In genomic region chr14:90828642-90829487, GRCh38 we compare ENCODE assay signal across 9 cellular contexts. TPM values are rescaled to one million over a fixed set of nuclear protein-coding genes. Genes with fewer than 3 reads are reported as not detected.
DNase-seq lines count a peak whose midpoint lies in the region; ATAC-seq, FAIRE-seq and TF ChIP-seq lines count a peak whose summit lies in the region.
"Had no signal": no experiment of that assay in that cellular context is flagged by ENCODE, and none has a peak within 500 bp of the region (broad histone marks: within the 10 kb centered on the region; RNA-seq: fewer than 3 reads in every experiment).

No MANE protein-coding gene starts in this region.

- peak overlapping the region; percentile 64 for H3K27ac Mint-ChIP-seq in CD4-positive, alpha-beta T cell

- WGBS in esophagus, 2 donors: 79 to 82% methylated on average over 17 of the region's 17 CpGs
- 91% methylated on average over 17 of the region's 17 CpGs for WGBS in pancreas, 2 donors

- intact Hi-C loops in CD4-positive, alpha-beta T cell (cut with DNase I, micrococcal nuclease): loop anchor here (5.0 to 10.0 kb wide), 4 partner anchors 67 to 874 kb away; partner anchors contain the start of genes EFCAB11 (in 1 of the 2) and TDP1 (in 1 of the 2)
- intact Hi-C loops in HCT116 (cut with micrococcal nuclease) (no loop called here), pancreas (cut with DNase I) (no loop called here)

- POLR2A ChIA-PET in CD4-positive, alpha-beta T cell (lab: Charles Lee): interaction anchor here (0.6 kb wide), 1 partner anchor 213 kb away, joined by 4 read pairs; no protein-coding TSS in a partner anchor
- POLR2A ChIA-PET in HCT116 (lab: Charles Lee): no interaction called here

- H3K4me1 ChIP-seq in HCT116 (ENCODE audit: control insufficient read depth in 1 of 2, insufficient read depth in 2 of 2, low read length in 2 of 2): peaks cover 10 to 16% of the 10 kb centered on the region in 2 experiments
- H3K4me1 ChIP-seq in esophagus (ENCODE audit: control insufficient read depth in 2 of 2, insufficient read depth in 2 of 2, low read length in 1 of 2): peaks cover 0 to 6% of the 10 kb centered on the region in 2 donors
- peaks cover 0 to 5% (median 0%) of the 10 kb centered on the region in 3 donors for H3K4me1 ChIP-seq in pancreas

- H3K36me3 Mint-ChIP-seq in CD4-positive, alpha-beta T cell (ENCODE audit: low read depth): no peaks in the 10 kb centered on the region

- no peak for FAIRE-seq in pancreas (lab: Jason Lieb, UNC)

- no peak for TF ChIP-seq CTCF in CD4-positive, alpha-beta T cell (IDR thresholded peaks at IDR 0.05)
- no peak for TF ChIP-seq CTCF in HCT116 (IDR thresholded peaks at IDR 0.05 in 2 of 3, conservative IDR thresholded peaks at IDR 0.05 in 1 of 3; ENCODE audit: borderline replicate concordance in 1 of 3, insufficient read depth in 1 of 3, low read depth in 2 of 3, low read length in 2 of 3)
- TF ChIP-seq CTCF in pancreas (IDR thresholded peaks at IDR 0.05): no peak

- H3K27me3 Mint-ChIP-seq in CD4-positive, alpha-beta T cell: no peaks in the 10 kb centered on the region

- no peak for DNase-seq in CD4-positive, alpha-beta T cell
- no peak for DNase-seq in HCT116 (ENCODE audit: low read depth, low spot score)
- DNase-seq in pancreas: peak in 1 of 6 donors; percentile 34
- DNase-seq in amniotic stem cell (lab: John Stamatoyannopoulos, UW): no peak

- no peak for TF ChIP-seq RAD21 in HCT116 (IDR thresholded peaks at IDR 0.05; ENCODE audit: low read depth)

- CTCF ChIA-PET in CD4-positive, alpha-beta T cell (lab: Charles Lee): no interaction called here
- CTCF ChIA-PET in HCT116 (lab: Charles Lee): no interaction called here

- H3K9me3 Mint-ChIP-seq in CD4-positive, alpha-beta T cell: peaks cover under 1% of the 10 kb centered on the region

- H3K4me3 ChIP-seq in HCT116 (replicated peaks in 1 of 2; ENCODE audit: low read depth in 1 of 2, low read length in 2 of 2): peak overlapping the region in 1 of 2 experiments; percentile 51; a peak in 2 of 4 replicates
- H3K4me3 ChIP-seq in esophagus (ENCODE audit: low read depth in 1 of 2, low read length in 2 of 2): peak overlapping the region in 1 of 2 donors; percentile 40
- peak overlapping the region in 2 of 4 donors; percentile 33 to 34 for H3K4me3 ChIP-seq in pancreas

- peaks cover 5% of the 10 kb centered on the region for H3K9me3 ChIP-seq in CD4-positive, alpha-beta T cell (ENCODE audit: control insufficient read depth, low read length)
- peaks cover 0 to 4% of the 10 kb centered on the region in 2 experiments; a peak in 2 of 4 replicates for H3K9me3 ChIP-seq in HCT116 (ENCODE audit: control insufficient read depth in 1 of 2, insufficient read depth in 1 of 2, low read depth in 1 of 2, low read length in 2 of 2)
- peaks cover 0 to 2% of the 10 kb centered on the region in 2 donors for H3K9me3 ChIP-seq in esophagus (ENCODE audit: control insufficient read depth in 2 of 2, insufficient read depth in 1 of 2, low read depth in 1 of 2, low read length in 1 of 2)
- H3K9me3 ChIP-seq in pancreas: no peaks in the 10 kb centered on the region

- H3K36me3 ChIP-seq in HCT116 (ENCODE audit: control insufficient read depth in 1 of 2, insufficient read depth in 2 of 2, low read length in 2 of 2) (no peaks in the 10 kb centered on the region), esophagus (ENCODE audit: control insufficient read depth in 2 of 2, insufficient read depth in 2 of 2, low read length in 1 of 2) (no peaks in the 10 kb centered on the region), pancreas (no peaks in the 10 kb centered on the region)
- H3K36me3 ChIP-seq: cardiac muscle cell had no signal

- peak overlapping the region; percentile 73 for H3K4me2 ChIP-seq in HCT116 (ENCODE audit: low read length)

- H3K9me2 ChIP-seq in HCT116 (ENCODE audit: insufficient read depth): no peaks in the 10 kb centered on the region

- H3K9ac ChIP-seq in HCT116 (ENCODE audit: low read length): peak overlapping the region; percentile 59

- TSS peak; percentile 100 for BruUV-seq in HCT116 (replicated peaks; lab: Mats Ljungman, UMichigan)

- peak overlapping the region; percentile 67 for H3K4me3 Mint-ChIP-seq in CD4-positive, alpha-beta T cell

- RAD21 ChIA-PET in HCT116 (lab: Charles Lee; ENCODE audit: low non-redundant PET in 1 of 2, low total read pairs in 2 of 2, uncharacterized antibody in 2 of 2, unreplicated experiment in 2 of 2): no interaction called here

- H3K27me3 ChIP-seq in CD4-positive, alpha-beta T cell (ENCODE audit: control insufficient read depth, insufficient read depth, low read length): no peaks in the 10 kb centered on the region
- H3K27me3 ChIP-seq in HCT116 (ENCODE audit: insufficient read depth, low read length) (no peaks in the 10 kb centered on the region), esophagus (ENCODE audit: control insufficient read depth in 1 of 2, insufficient read depth in 2 of 2, low read length in 2 of 2) (no peaks in the 10 kb centered on the region), pancreas (no peaks in the 10 kb centered on the region)

- H3K79me2 ChIP-seq in HCT116 (ENCODE audit: insufficient read depth, low read length): no peaks in the 10 kb centered on the region

- no peak for TF ChIP-seq POLR2A in HCT116 (IDR thresholded peaks at IDR 0.05; ENCODE audit: borderline replicate concordance, extremely low read depth, insufficient read depth, insufficient read length)

- no peaks in the 10 kb centered on the region for H4K20me1 ChIP-seq in HCT116 (ENCODE audit: insufficient read depth)

- H3K4me1 Mint-ChIP-seq in CD4-positive, alpha-beta T cell (ENCODE audit: low read depth): peaks cover 18% of the 10 kb centered on the region

- H2AFZ ChIP-seq in HCT116 (ENCODE audit: low read depth, low read length, poor library complexity, severe bottlenecking): peak overlapping the region; percentile 91

- H3K27ac ChIP-seq in CD4-positive, alpha-beta T cell (ENCODE audit: low read depth, low read length): no peak overlapping the region
- H3K27ac ChIP-seq in HCT116 (ENCODE audit: low read depth, low read length): no peak overlapping the region
- peak overlapping the region; percentile 22 to 79 for H3K27ac ChIP-seq in esophagus (ENCODE audit: low read depth in 2 of 2, low read length in 1 of 2)
- peak overlapping the region in 2 of 4 donors; percentile 39 to 49 for H3K27ac ChIP-seq in pancreas
- H3K27ac ChIP-seq: cardiac muscle cell had no signal

- ATAC-seq in CD4-positive, alpha-beta T cell (ENCODE audit: poor library complexity): peak; percentile 14
- 0 out of 2 replicates have a peak, but pooled peaks have one; percentile 2 for ATAC-seq in HCT116
- ATAC-seq in SK-N-SH treated with all-trans-retinoic acid at 6 μM for 48 hours: peak; percentile 7
- peak; percentile 6 to 53 (median 14) for ATAC-seq in pancreas
- ATAC-seq in HG02678 (IDR thresholded peaks at IDR 0.05; ENCODE audit: unreplicated experiment): no peak
- no peak for ATAC-seq in HG02938 (IDR thresholded peaks at IDR 0.05; ENCODE audit: unreplicated experiment)

TF ChIP-seq in HCT116, 20 proteins besides CTCF, POLR2A, EP300 and RAD21:
- no peak for TF ChIP-seq ELF1 (IDR thresholded peaks at IDR 0.05; ENCODE audit: borderline replicate concordance, low read depth)

TF ChIP-seq in SK-N-SH treated with all-trans-retinoic acid at 6 μM for 48 hours, 23 proteins besides CTCF, POLR2A, EP300 and RAD21 (continues in another document):
- TF ChIP-seq ZC3H10 (CRISPR knock-in tag; IDR thresholded peaks at IDR 0.05): no peak
- TF ChIP-seq CREB5 (CRISPR knock-in tag; IDR thresholded peaks at IDR 0.05; ENCODE audit: low read depth): no peak
- TF ChIP-seq ISL1 (CRISPR knock-in tag; IDR thresholded peaks at IDR 0.05): no peak
- no peak for TF ChIP-seq CSDC2 (CRISPR knock-in tag; IDR thresholded peaks at IDR 0.05)
- no peak for TF ChIP-seq ESRRG (CRISPR knock-in tag; IDR thresholded peaks at IDR 0.05)
- no peak for TF ChIP-seq POU6F1 (CRISPR knock-in tag; IDR thresholded peaks at IDR 0.05; ENCODE audit: borderline replicate concordance, low read depth)

RNA-seq across cellular contexts. Expression of gene TTC7B, which starts 12.6 kb away (rescaled TPM):
- 1 to 10 TPM; 1.2 to 1.3 TPM for total RNA-seq in CD4-positive, alpha-beta T cell
- total RNA-seq in HCT116 (2021; ENCODE audit: unreplicated experiment) (70.6 TPM), pancreas (10 to 100 TPM; 26.3 to 39.6 (median 30.0) TPM)
- polyA plus RNA-seq in HCT116 (2012): 66.2 and 71.8 TPM in 2 replicates
- polyA plus RNA-seq in esophagus (1 to 10 TPM; 2.7 to 6.0 TPM), pancreas (10 to 100 TPM in 1 of 2 donors, 1 to 10 TPM in 1; 8.9 to 13.9 TPM)

Comparison
In these comparisons a context has a peak if more than half of its experiments do, and no peak if none do; other contexts are left out.
1. ATAC-seq: peak in CD4-positive, alpha-beta T cell (single experiment), HCT116 (single experiment), SK-N-SH treated with all-trans-retinoic acid at 6 μM for 48 hours (single experiment) and pancreas (4 of 4); none in HG02678 (single experiment) and HG02938 (single experiment).
2. H3K27ac ChIP-seq: peak in esophagus (2 of 2); none in CD4-positive, alpha-beta T cell (single experiment) and HCT116 (single experiment).
3. RNA of gene TTC7B, which starts 12.6 kb away (total RNA-seq): 70.6 TPM in HCT116 (single experiment) and 26.3 to 39.6 TPM in pancreas; 1.2 to 1.3 TPM in CD4-positive, alpha-beta T cell; every median in the first group is over 10 times any median in the second.
4. intact Hi-C loops: an anchor here in CD4-positive, alpha-beta T cell (5.0 to 10.0 kb wide); none called in HCT116 and pancreas.